16 cellular contexts compared by ENCODE assay signal in genomic region chr4:101762544-101762943, GRCh38. TPM values are rescaled to one million over a fixed set of nuclear protein-coding genes. Genes with fewer than 3 reads are reported as not detected.
DNase-seq lines count a peak whose midpoint lies in the region; ATAC-seq and TF ChIP-seq lines count a peak whose summit lies in the region.
"Had no signal": no experiment of that assay in that cellular context is flagged by ENCODE, and none has a peak within 500 bp of the region (broad histone marks: within the 10 kb centered on the region; RNA-seq: fewer than 3 reads in every experiment).

No MANE protein-coding gene starts in this region.

- no peak for TF ChIP-seq EP300 in SK-N-SH (IDR thresholded peaks at IDR 0.05; ENCODE audit: borderline replicate concordance in 1 of 2, low read depth in 1 of 2, low read length in 1 of 2)
- no peak for TF ChIP-seq EP300 in stomach (IDR thresholded peaks at IDR 0.05)

- no peak overlapping the region for H2AFZ ChIP-seq in SK-N-SH (ENCODE audit: low read depth)

- in situ Hi-C loops in G401 (cut with HindIII; ENCODE audit: low sequenced_read_pairs): no loop called here

- POLR2A ChIA-PET in SK-N-SH (lab: Yijun Ruan, JAX): no interaction called here

- WGBS in SK-N-SH (ENCODE audit: low lambda C conversion rate): 4% methylated on average over 1 of the region's 1 CpG
- whole genome bisulfite sequencing in body of pancreas, 2 donors: 23 to 28% methylated on average over 1 of the region's 1 CpG
- WGBS in stomach, 5 donors: 31 to 44% (median 38%) methylated on average over 1 of the region's 1 CpG

- intact Hi-C loops in Right ventricle myocardium inferior (cut with DNase I) (no loop called here), body of pancreas (cut with DNase I) (no loop called here), stomach (cut with DNase I; ENCODE audit: low total_unique reads) (no loop called here)

- no peaks in the 10 kb centered on the region for H3K36me3 ChIP-seq in SK-N-SH (replicated peaks in 1 of 2; ENCODE audit: control insufficient read depth in 1 of 2, insufficient read depth in 2 of 2, low read length in 1 of 2)
- H3K36me3 ChIP-seq in subcutaneous abdominal adipose tissue (ENCODE audit: control insufficient read depth in 5 of 5, insufficient read depth in 5 of 5, low read length in 5 of 5): no peaks in the 10 kb centered on the region
- no peaks in the 10 kb centered on the region for H3K36me3 ChIP-seq in body of pancreas (replicated peaks in 1 of 2; ENCODE audit: insufficient read depth in 1 of 2, low read depth in 2 of 2)
- no peaks in the 10 kb centered on the region for H3K36me3 ChIP-seq in stomach
- H3K36me3 ChIP-seq: BE2C had no signal

- no peak overlapping the region for H3K27ac ChIP-seq in SK-N-SH (ENCODE audit: low read depth in 2 of 2, low read length in 1 of 2)
- peak overlapping the region; percentile 96 for H3K27ac ChIP-seq in subcutaneous abdominal adipose tissue (ENCODE audit: low read depth, low read length)
- no peak overlapping the region for H3K27ac ChIP-seq in body of pancreas
- no peak overlapping the region for H3K27ac ChIP-seq in stomach

- ATAC-seq in Right ventricle myocardium inferior (no peak), body of pancreas (no peak)
- ATAC-seq: GM12878, GM23338 had no signal

- no peaks in the 10 kb centered on the region for H4K20me1 ChIP-seq in SK-N-SH (ENCODE audit: insufficient read depth)

- no peak for TF ChIP-seq POLR2A in body of pancreas (IDR thresholded peaks at IDR 0.05)
- no peak for TF ChIP-seq POLR2A in stomach (IDR thresholded peaks at IDR 0.05)

- H3K27me3 ChIP-seq in SK-N-SH (ENCODE audit: insufficient read depth): no peaks in the 10 kb centered on the region
- no peaks in the 10 kb centered on the region for H3K27me3 ChIP-seq in subcutaneous abdominal adipose tissue (ENCODE audit: control insufficient read depth in 5 of 5, insufficient read depth in 4 of 5, low read length in 5 of 5)
- H3K27me3 ChIP-seq in body of pancreas: no peaks in the 10 kb centered on the region
- H3K27me3 ChIP-seq in stomach: no peaks in the 10 kb centered on the region
- H3K27me3 ChIP-seq: BE2C had no signal

- H3F3A ChIP-seq in SK-N-SH (replicated peaks; ENCODE audit: insufficient read depth): no peaks in the 10 kb centered on the region

- H3K79me2 ChIP-seq in SK-N-SH (ENCODE audit: insufficient read depth): no peaks in the 10 kb centered on the region

- H3K4me2 ChIP-seq in SK-N-SH: no peak overlapping the region
- H3K4me2 ChIP-seq: GM23338 had no signal

- no peak for TF ChIP-seq RAD21 in SK-N-SH (IDR thresholded peaks at IDR 0.05; ENCODE audit: low read length)

- no peak for TF ChIP-seq CTCF in SK-N-SH (IDR thresholded peaks at IDR 0.05)
- TF ChIP-seq CTCF in body of pancreas (IDR thresholded peaks at IDR 0.05): no peak
- TF ChIP-seq CTCF in stomach (IDR thresholded peaks at IDR 0.05): no peak

- CTCF ChIA-PET in SK-N-SH (lab: Yijun Ruan, JAX): no interaction called here

- no peaks in the 10 kb centered on the region for H3K9me2 ChIP-seq in SK-N-SH

- H3K9me3 ChIP-seq in SK-N-SH (no peaks in the 10 kb centered on the region), subcutaneous abdominal adipose tissue (ENCODE audit: control insufficient read depth in 5 of 5, low read length in 5 of 5) (peaks cover 0 to 7% (median 3%) of the 10 kb centered on the region in 5 donors), body of pancreas (no peaks in the 10 kb centered on the region), stomach (peaks cover 0 to 1% (median 0%) of the 10 kb centered on the region in 4 donors)
- H3K9me3 ChIP-seq: BE2C, Caco-2 had no signal

- no peak overlapping the region for H3K9ac ChIP-seq in SK-N-SH
- peak overlapping the region in 2 of 5 donors; percentile 77 to 79 for H3K9ac ChIP-seq in subcutaneous abdominal adipose tissue (ENCODE audit: low read length in 5 of 5)

- DNase-seq in G401 (ENCODE audit: low spot score): peak; percentile 6
- no peak for DNase-seq in SK-N-SH
- DNase-seq in cerebellar cortex (ENCODE audit: low spot score): peak; percentile 6
- no peak for DNase-seq in Right ventricle myocardium inferior (ENCODE audit: missing footprints)
- DNase-seq in body of pancreas: no peak
- DNase-seq in stomach: no peak
- DNase-seq: ACHN; BE2C; Caco-2; CD4-positive, CD25-positive, alpha-beta regulatory T cell; DMS153; DMS79; HCEC 1CT had no signal

- H3K4me1 ChIP-seq in SK-N-SH (ENCODE audit: control insufficient read depth in 1 of 2, insufficient read depth in 2 of 2, low read depth in 1 of 2, low read length in 1 of 2) (no peaks in the 10 kb centered on the region), subcutaneous abdominal adipose tissue (ENCODE audit: control insufficient read depth in 5 of 5, insufficient read depth in 5 of 5, low read length in 5 of 5) (peaks cover 5 to 22% (median 14%) of the 10 kb centered on the region in 5 donors), body of pancreas (no peaks in the 10 kb centered on the region), stomach (no peaks in the 10 kb centered on the region)
- H3K4me1 ChIP-seq: BE2C, Caco-2 had no signal

- H3K4me3 ChIP-seq in SK-N-SH (ENCODE audit: low read depth in 2 of 2, low read length in 1 of 2): no peak overlapping the region
- H3K4me3 ChIP-seq in subcutaneous abdominal adipose tissue (ENCODE audit: low read depth in 1 of 5, low read length in 5 of 5): peak overlapping the region in 3 of 5 donors; percentile 55 to 67 (median 59)
- no peak overlapping the region for H3K4me3 ChIP-seq in body of pancreas
- H3K4me3 ChIP-seq in stomach: no peak overlapping the region
- H3K4me3 ChIP-seq: GM12878, GM23338 had no signal

TF ChIP-seq in SK-N-SH, 30 proteins besides CTCF, POLR2A, EP300 and RAD21:
- no peak for TF ChIP-seq FOXM1 (IDR thresholded peaks at IDR 0.05; ENCODE audit: low read depth)
- TF ChIP-seq NFIC (IDR thresholded peaks at IDR 0.05; ENCODE audit: borderline replicate concordance): 0 out of 2 replicates have a peak, but pooled peaks have one; percentile 6

RNA-seq across cellular contexts. Expression of gene BANK1, which starts 28.0 kb away (rescaled TPM):
- not detected in 2 replicates for total RNA-seq in G401 (2014; rRNA removed; shearing (Covaris generic))
- polyA plus RNA-seq in SK-N-SH (2012; rRNA removed): 0.05 TPM in 1 of 2 replicates, not detected in the other
- polyA plus RNA-seq in SK-N-SH (2012; cell fraction: cytosol; rRNA removed): 0.04 TPM in 1 of 2 replicates, not detected in the other
- 0.02 TPM in 1 of 2 replicates, not detected in the other for polyA plus RNA-seq in SK-N-SH (2012; cell fraction: nucleus; rRNA removed)
- 0.35 TPM for total RNA-seq in Right ventricle myocardium inferior
- total RNA-seq in body of pancreas: 1 to 10 TPM; 1.0 to 2.0 TPM
- total RNA-seq in stomach: 10 to 100 TPM in 2 of 5 donors, 1 to 10 TPM in 2, not detected in 1; 1.1 to 24.3 (median 8.5) TPM
- 1 to 10 TPM in 1 of 3 donors, under 1 TPM in 2; 0.31 to 2.1 (median 0.44) TPM for polyA plus RNA-seq in stomach

Comparison
In these comparisons a context has a peak if more than half of its experiments do, and no peak if none do; other contexts are left out.
1. DNase-seq: peak in G401 (single experiment) and cerebellar cortex (single experiment); none in SK-N-SH (single experiment), Right ventricle myocardium inferior (single experiment), body of pancreas (0 of 4) and stomach (single experiment).
2. H3K4me3 ChIP-seq: peak in subcutaneous abdominal adipose tissue (3 of 5); none in SK-N-SH (0 of 2), body of pancreas (0 of 2) and stomach (0 of 4).